12 cellular contexts compared by ENCODE assay signal in genomic region chr1:61226791-61227567, GRCh38.
DNase-seq lines count a peak whose midpoint lies in the region; ATAC-seq and TF ChIP-seq lines count a peak whose summit lies in the region.
"Had no signal": no experiment of that assay in that cellular context is flagged by ENCODE, and none has a peak within 500 bp of the region (broad histone marks: within the 10 kb centered on the region; RNA-seq: fewer than 3 reads in every experiment).

No MANE protein-coding gene starts in this region.

- DNase-seq in BE2C (peak; percentile 69), NCI-H2029 treated with DMSO at 0.1 percent for 48 hours (lab: John Stamatoyannopoulos, UW) (peak; percentile 100), lower lobe of right lung (no peak), osteocyte (ENCODE audit: extremely low spot score, unreplicated experiment) (no peak)
- DNase-seq in effector CD8-positive, alpha-beta T cell (lab: John Stamatoyannopoulos, UW), result no peak
- DNase-seq: effector CD4-positive, alpha-beta T cell had no signal

- peak; percentile 19 to 59 for ATAC-seq in lower lobe of right lung
- ATAC-seq in GM21717 (IDR thresholded peaks at IDR 0.05; ENCODE audit: unreplicated experiment), result no peak
- no peak for ATAC-seq in GM18861 (IDR thresholded peaks at IDR 0.05; ENCODE audit: unreplicated experiment)

- H3K27ac ChIP-seq in lower lobe of right lung, result peak overlapping the region; percentile 48
- H3K27ac ChIP-seq: BLaER1, SJSA1 had no signal

- H3K9me3 ChIP-seq in BE2C, result no peaks in the 10 kb centered on the region
- no peaks in the 10 kb centered on the region for H3K9me3 ChIP-seq in lower lobe of right lung
- H3K9me3 ChIP-seq: BLaER1, SJSA1 had no signal

- H3K27ac Mint-ChIP-seq in brain (peak overlapping the region in 4 of 5 experiments; percentile 72 to 83 (median 74)), osteocyte (ENCODE audit: unreplicated experiment) (no peak overlapping the region)
- H3K27ac Mint-ChIP-seq: type B pancreatic cell had no signal

- peak overlapping the region; percentile 49 for H3K4me3 ChIP-seq in BE2C (ENCODE audit: low read depth, low read length)
- H3K4me3 ChIP-seq in lower lobe of right lung, result peak overlapping the region; percentile 24
- H3K4me3 ChIP-seq: BLaER1, SJSA1 had no signal

- TF ChIP-seq CTCF in BE2C (IDR thresholded peaks at IDR 0.05; ENCODE audit: low read depth, low read length) (no peak), brain (conservative IDR thresholded peaks at IDR 0.05) (no peak), lower lobe of right lung (IDR thresholded peaks at IDR 0.05) (no peak), osteocyte (IDR thresholded peaks at IDR 0.05) (no peak)

- H3K27me3 ChIP-seq in BE2C, result no peaks in the 10 kb centered on the region
- H3K27me3 ChIP-seq in lower lobe of right lung (ENCODE audit: low read depth), result no peaks in the 10 kb centered on the region
- H3K27me3 ChIP-seq: BLaER1, SJSA1 had no signal

- H3K27me3 Mint-ChIP-seq in brain (no peaks in the 10 kb centered on the region), osteocyte (ENCODE audit: unreplicated experiment) (no peaks in the 10 kb centered on the region)
- H3K27me3 Mint-ChIP-seq: type B pancreatic cell had no signal

- H3K36me3 ChIP-seq in BE2C (no peaks in the 10 kb centered on the region), lower lobe of right lung (no peaks in the 10 kb centered on the region)
- H3K36me3 ChIP-seq: BLaER1, SJSA1 had no signal

- H3K36me3 Mint-ChIP-seq in brain, result no peaks in the 10 kb centered on the region
- peaks cover 2% of the 10 kb centered on the region for H3K36me3 Mint-ChIP-seq in osteocyte (ENCODE audit: unreplicated experiment)
- H3K36me3 Mint-ChIP-seq: type B pancreatic cell had no signal

- H3K4me3 Mint-ChIP-seq in brain (peak overlapping the region in 2 of 5 experiments; percentile 63 to 67), osteocyte (ENCODE audit: unreplicated experiment) (no peak overlapping the region)
- H3K4me3 Mint-ChIP-seq: type B pancreatic cell had no signal

- H3K9me3 Mint-ChIP-seq in brain (peaks cover 0 to 5% (median 0%) of the 10 kb centered on the region in 5 experiments), osteocyte (ENCODE audit: unreplicated experiment) (no peaks in the 10 kb centered on the region)
- H3K9me3 Mint-ChIP-seq: type B pancreatic cell had no signal

- intact Hi-C loops in lower lobe of right lung (cut with DNase I), result no loop called here

- H3K4me1 Mint-ChIP-seq in brain (peaks cover 71% of the 10 kb centered on the region), osteocyte (ENCODE audit: unreplicated experiment) (peaks cover 10% of the 10 kb centered on the region)

- H3K4me1 ChIP-seq in BE2C, result peaks cover 6% of the 10 kb centered on the region
- H3K4me1 ChIP-seq in lower lobe of right lung, result peaks cover 36% of the 10 kb centered on the region
- H3K4me1 ChIP-seq: BLaER1, SJSA1 had no signal

Comparison
In these comparisons a context has a peak if more than half of its experiments do, and no peak if none do; other contexts are left out.
1. DNase-seq: peak in BE2C (single experiment) and NCI-H2029 treated with DMSO at 0.1 percent for 48 hours (single experiment); none in lower lobe of right lung (single experiment), effector CD8-positive, alpha-beta T cell (single experiment) and osteocyte (single experiment).
2. ATAC-seq: peak in lower lobe of right lung (2 of 2); none in GM21717 (single experiment) and GM18861 (single experiment).